ENCODE assay signal across 16 cellular contexts in the genomic region with DNA sequence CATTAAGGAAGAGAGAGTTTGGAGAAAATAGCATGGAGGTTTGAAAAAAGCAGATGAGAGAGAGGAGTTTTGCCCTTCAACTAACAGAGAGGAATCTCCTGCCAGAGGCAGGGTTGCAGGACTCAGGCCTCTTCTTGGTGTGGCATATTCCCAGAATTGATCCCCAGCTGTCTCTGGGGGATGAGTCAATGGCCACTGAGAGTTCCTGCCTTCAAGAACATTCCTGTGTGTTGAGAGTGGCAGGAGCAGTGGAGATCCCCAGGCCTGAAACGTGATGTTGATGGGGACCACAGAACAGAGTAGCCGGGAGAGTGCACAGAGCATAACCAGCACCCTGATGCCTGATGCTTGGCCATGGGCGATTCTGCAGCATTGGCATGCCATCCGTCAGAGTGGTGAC.
A peak's percentile ranks its signal among the peaks of the same experiment; 100 is the strongest.
DNase-seq lines count a peak whose midpoint lies in the region; ATAC-seq and TF ChIP-seq lines count a peak whose summit lies in the region.
"Had no signal": no experiment of that assay in that cellular context is flagged by ENCODE, and none has a peak within 500 bp of the region (broad histone marks: within the 10 kb centered on the region; RNA-seq: fewer than 3 reads in every experiment).

No MANE protein-coding gene starts in this region.

- no peak overlapping the region for H3K4me3 ChIP-seq in fibroblast of pulmonary artery (replicated peaks; ENCODE audit: low read depth, low read length)
- H3K4me3 ChIP-seq: cardiac muscle cell, esophagus muscularis mucosa, left lung, pancreas, Peyer's patch had no signal

- ATAC-seq in GM19328 (IDR thresholded peaks at IDR 0.05; ENCODE audit: unreplicated experiment) = no peak
- ATAC-seq: left lung; stimulated activated naive CD8-positive, alpha-beta T cell treated with anti-CD3 and anti-CD28 coated beads, Interleukin-15, Interleukin-2, amounts not matched to agents 100 U/mL and 50 U/mL, for 24 hours had no signal

- DNase-seq in GM04504 (ENCODE audit: low read depth) (peak; percentile 92), T1000 (lab: John Stamatoyannopoulos, UW) (peak; percentile 64), fibroblast of pulmonary artery (ENCODE audit: low read depth) (peak; percentile 62), renal cortical epithelial cell (ENCODE audit: low read depth) (peak; percentile 88), GM10266 (ENCODE audit: extremely low spot score) (no peak), CD14-positive monocyte (ENCODE audit: low spot score) (no peak)
- no peak for DNase-seq in activated CD4-positive, alpha-beta T cell treated with anti-CD3 and anti-CD28 coated beads, Interleukin-2, amount 50 U/mL, for 48 hours
- DNase-seq: left lung; MV-4-11; NCI-H446; pancreas; Peyer's patch; stimulated activated naive CD8-positive, alpha-beta T cell treated with anti-CD3 and anti-CD28 coated beads, Interleukin-15, Interleukin-2, amounts not matched to agents 100 U/mL and 50 U/mL, for 24 hours had no signal

- intact Hi-C loops in CD14-positive monocyte (cut with micrococcal nuclease) = no loop called here

- no peak overlapping the region for H3K27ac Mint-ChIP-seq in CD14-positive monocyte

- H3K27me3 Mint-ChIP-seq in CD14-positive monocyte (ENCODE audit: low read depth in 3 of 3) = peaks cover 0 to 3% (median 0%) of the 10 kb centered on the region in 3 donors

- H3K9me3 Mint-ChIP-seq in CD14-positive monocyte = peaks cover 0 to 9% (median 2%) of the 10 kb centered on the region in 7 donors

- no peak for TF ChIP-seq CTCF in fibroblast of pulmonary artery (IDR thresholded peaks at IDR 0.05; ENCODE audit: low read length, missing control alignments)
- TF ChIP-seq CTCF in GM10266 (IDR thresholded peaks at IDR 0.05; ENCODE audit: control insufficient read depth, insufficient read depth, low read depth, missing control alignments) = no peak
- TF ChIP-seq CTCF in CD14-positive monocyte (IDR thresholded peaks at IDR 0.05) = no peak

- H3K4me3 Mint-ChIP-seq in CD14-positive monocyte = no peak overlapping the region

- H3K4me1 Mint-ChIP-seq in CD14-positive monocyte = peaks cover 10% of the 10 kb centered on the region

- H3K36me3 Mint-ChIP-seq in CD14-positive monocyte = no peaks in the 10 kb centered on the region

Comparison
In these comparisons a context has a peak if more than half of its experiments do, and no peak if none do; other contexts are left out.
1. DNase-seq: peak in GM04504 (single experiment), T1000 (single experiment), fibroblast of pulmonary artery (single experiment) and renal cortical epithelial cell (single experiment); none in GM10266 (single experiment), activated CD4-positive, alpha-beta T cell treated with anti-CD3 and anti-CD28 coated beads, Interleukin-2, amount 50 U/mL, for 48 hours (0 of 2) and CD14-positive monocyte (single experiment).